In genomic region chr17:75975757-75976174, GRCh38 we compare ENCODE assay signal across 10 cellular contexts. TPM values are rescaled to one million over a fixed set of nuclear protein-coding genes. Genes with fewer than 3 reads are reported as not detected.
DNase-seq lines count a peak whose midpoint lies in the region; ATAC-seq, FAIRE-seq and TF ChIP-seq lines count a peak whose summit lies in the region.
"Had no signal": no experiment of that assay in that cellular context is flagged by ENCODE, and none has a peak within 500 bp of the region (broad histone marks: within the 10 kb centered on the region; RNA-seq: fewer than 3 reads in every experiment).

No MANE protein-coding gene starts in this region.

- BruUV-seq in HepG2 (replicated peaks; lab: Mats Ljungman, UMichigan) = no TSS peak

- WGBS in HepG2 (ENCODE audit: low lambda C conversion rate) = 3% methylated on average over 5 of the region's 5 CpGs
- 57 to 67% methylated on average over 5 of the region's 5 CpGs for WGBS in upper lobe of left lung, 2 donors

- FAIRE-seq in HepG2 (lab: Jason Lieb, UNC) = no peak

- no peaks in the 10 kb centered on the region for H3K9me3 Mint-ChIP-seq in activated naive CD4-positive, alpha-beta T cell treated with anti-CD3 and anti-CD28 coated beads, Interleukin-2, amount 50 U/mL, for 24 hours
- H3K9me3 Mint-ChIP-seq in activated naive CD4-positive, alpha-beta T cell treated with anti-CD3 and anti-CD28 coated beads, Interleukin-2, amount 50 U/mL, for 72 hours = no peaks in the 10 kb centered on the region

- peaks cover 4 to 30% of the 10 kb centered on the region in 2 experiments for H3K36me3 ChIP-seq in HepG2 (replicated peaks in 1 of 2; ENCODE audit: control insufficient read depth in 1 of 2, insufficient read depth in 2 of 2, low read length in 2 of 2)
- peaks cover 0 to 28% (median 0%) of the 10 kb centered on the region in 4 donors for H3K36me3 ChIP-seq in upper lobe of left lung
- H3K36me3 ChIP-seq: ovary had no signal

- TF ChIP-seq RAD21 in HepG2 (CRISPR knock-in tag; IDR thresholded peaks at IDR 0.05) = no peak

- peaks cover 4% of the 10 kb centered on the region; the same call in 1 of the 2 replicates for H4K20me1 ChIP-seq in HepG2 (ENCODE audit: insufficient read depth, low read length)

- no peaks in the 10 kb centered on the region for H3K9me3 ChIP-seq in HepG2 (ENCODE audit: low read length)
- no peaks in the 10 kb centered on the region for H3K9me3 ChIP-seq in upper lobe of left lung
- H3K9me3 ChIP-seq: ovary had no signal

- no peak for TF ChIP-seq POLR2A in HepG2 (IDR thresholded peaks at IDR 0.05; ENCODE audit: insufficient read depth in 1 of 2, low read depth in 2 of 2, low read length in 2 of 2)
- TF ChIP-seq POLR2A in upper lobe of left lung (IDR thresholded peaks at IDR 0.05) = no peak

- no peak for TF ChIP-seq EP300 in HepG2 (IDR thresholded peaks at IDR 0.05; ENCODE audit: low read depth in 2 of 2, low read length in 2 of 2)
- TF ChIP-seq EP300 in HepG2 (CRISPR knock-in tag; IDR thresholded peaks at IDR 0.05; ENCODE audit: borderline replicate concordance) = no peak
- no peak for TF ChIP-seq EP300 in upper lobe of left lung (IDR thresholded peaks at IDR 0.05)

- intact Hi-C loops in HepG2 (cut with micrococcal nuclease; ENCODE audit: unreplicated experiment) = no loop called here

- H3K36me3 Mint-ChIP-seq in activated naive CD4-positive, alpha-beta T cell treated with anti-CD3 and anti-CD28 coated beads, Interleukin-2, amount 50 U/mL, for 24 hours = peaks cover 10% of the 10 kb centered on the region
- peaks cover 5 to 6% of the 10 kb centered on the region in 2 donors for H3K36me3 Mint-ChIP-seq in activated naive CD4-positive, alpha-beta T cell treated with anti-CD3 and anti-CD28 coated beads, Interleukin-2, amount 50 U/mL, for 72 hours

- peak overlapping the region; percentile 95 for H3K27ac Mint-ChIP-seq in activated naive CD4-positive, alpha-beta T cell treated with anti-CD3 and anti-CD28 coated beads, Interleukin-2, amount 50 U/mL, for 24 hours
- H3K27ac Mint-ChIP-seq in activated naive CD4-positive, alpha-beta T cell treated with anti-CD3 and anti-CD28 coated beads, Interleukin-2, amount 50 U/mL, for 72 hours = peak overlapping the region in 1 of 2 donors; percentile 59

- H3K4me3 Mint-ChIP-seq in activated naive CD4-positive, alpha-beta T cell treated with anti-CD3 and anti-CD28 coated beads, Interleukin-2, amount 50 U/mL, for 24 hours = peak overlapping the region; percentile 36

- peaks cover 58% of the 10 kb centered on the region for H3K4me1 Mint-ChIP-seq in activated naive CD4-positive, alpha-beta T cell treated with anti-CD3 and anti-CD28 coated beads, Interleukin-2, amount 50 U/mL, for 24 hours

- no peak for ATAC-seq in activated naive CD4-positive, alpha-beta T cell treated with anti-CD3 and anti-CD28 coated beads, Interleukin-2, amount 50 U/mL, for 72 hours
- no peak for ATAC-seq in HepG2
- no peak for ATAC-seq in upper lobe of left lung (ENCODE audit: low FRiP score in 2 of 2)

- peak overlapping the region; percentile 87 for H3K4me2 ChIP-seq in HepG2 (ENCODE audit: low read depth, low read length)

- H2AFZ ChIP-seq in HepG2 (ENCODE audit: low read length) = no peak overlapping the region

- no peaks in the 10 kb centered on the region; a peak in 1 of 5 replicates for H3K27me3 ChIP-seq in HepG2 (ENCODE audit: control insufficient read depth in 1 of 2, insufficient read depth in 2 of 2, low read length in 2 of 2)
- H3K27me3 ChIP-seq in upper lobe of left lung = no peaks in the 10 kb centered on the region
- H3K27me3 ChIP-seq: ovary had no signal

- CTCF ChIA-PET in HepG2 (lab: Yijun Ruan, JAX; ENCODE audit: low intra/inter-chr PET ratio, low total read pairs) = no interaction called here

- DNase-seq in activated naive CD4-positive, alpha-beta T cell treated with anti-CD3 and anti-CD28 coated beads, Interleukin-2, amount 50 U/mL, for 72 hours (ENCODE audit: low spot score in 2 of 2) = no peak
- DNase-seq in HepG2 (ENCODE audit: low spot score) (no peak), upper lobe of left lung (no peak), inferior parietal cortex (ENCODE audit: extremely low spot score) (no peak)
- no peak for DNase-seq in activated CD4-positive, alpha-beta T cell treated with anti-CD3 and anti-CD28 coated beads for 48 hours
- DNase-seq: activated CD4-positive, alpha-beta T cell treated with anti-CD3 and anti-CD28 coated beads, Interleukin-2, amount 50 U/mL, for 4 hours; NCI-H2081; ovary had no signal

- TF ChIP-seq CTCF in HepG2 (CRISPR knock-in tag; IDR thresholded peaks at IDR 0.05) = no peak
- no peak for TF ChIP-seq CTCF in upper lobe of left lung (IDR thresholded peaks at IDR 0.05)

- H3K9ac ChIP-seq in HepG2 (ENCODE audit: insufficient read depth, low read depth, low read length) = peak overlapping the region; percentile 91

- no peaks in the 10 kb centered on the region for H3K27me3 Mint-ChIP-seq in activated naive CD4-positive, alpha-beta T cell treated with anti-CD3 and anti-CD28 coated beads, Interleukin-2, amount 50 U/mL, for 24 hours

- H3K4me3 ChIP-seq in HepG2 (replicated peaks in 1 of 3; ENCODE audit: insufficient read depth in 1 of 3, low read depth in 2 of 3, low read length in 3 of 3) (peak overlapping the region; percentile 74 to 98 (median 93)), upper lobe of left lung (peak overlapping the region in 1 of 4 donors; percentile 77)
- H3K4me3 ChIP-seq: ovary had no signal

- peaks cover 68% of the 10 kb centered on the region for H3K79me2 ChIP-seq in HepG2 (ENCODE audit: insufficient read depth, low read length)

- POLR2A ChIA-PET in HepG2 (lab: Yijun Ruan, JAX) = interaction anchor here (0.6 to 11.5 kb wide), 10 partner anchors 15 to 196 kb away, joined by 3 to 481 read pairs (median 8); partner anchors contain the start of genes CDK3, FBF1, MRPL38 and TRIM65

- in situ Hi-C loops in HepG2 (cut with HindIII; ENCODE audit: extremely low pct_ligation_motif_present, low pct_unique_long_range_greater_than_20kb) = no loop called here

- peaks cover 80% of the 10 kb centered on the region for H3K4me1 ChIP-seq in HepG2 (ENCODE audit: insufficient read depth, low read length)
- peaks cover 35 to 45% (median 40%) of the 10 kb centered on the region in 4 donors for H3K4me1 ChIP-seq in upper lobe of left lung

- H3K27ac ChIP-seq in HepG2 (ENCODE audit: extremely low read length, insufficient read depth, low read length) (peak overlapping the region; percentile 99), upper lobe of left lung (peak overlapping the region in 3 of 4 donors; percentile 2 to 72 (median 57))
- H3K27ac ChIP-seq: ovary had no signal

RNA-seq across cellular contexts. Expression of gene ACOX1, which starts 3.2 kb away (rescaled TPM):
- total RNA-seq in activated naive CD4-positive, alpha-beta T cell treated with anti-CD3 and anti-CD28 coated beads, Interleukin-2, amount 50 U/mL, for 72 hours = 10 to 100 TPM; 31.3 to 42.1 TPM
- total RNA-seq in HepG2 (2016; rRNA removed; fragmentation: Illumina TruSeq; extraction: Trizol) (120 and 156 TPM in 2 replicates), upper lobe of left lung (10 to 100 TPM; 33.2 to 84.2 (median 57.4) TPM)
- total RNA-seq in HepG2 (2016; cell fraction: cytosol; rRNA removed; fragmentation: Illumina TruSeq; extraction: Trizol; ENCODE audit: low read depth) = 10.7 and 14.1 TPM in 2 replicates
- total RNA-seq in HepG2 (2016; cell fraction: insoluble cytoplasmic fraction; rRNA removed; fragmentation: Illumina TruSeq; extraction: Trizol) = 117 and 150 TPM in 2 replicates
- 29.9 and 30.7 TPM in 2 replicates for total RNA-seq in HepG2 (2016; cell fraction: membrane; rRNA removed; fragmentation: Illumina TruSeq; extraction: Trizol)
- total RNA-seq in HepG2 (2016; cell fraction: nucleus; rRNA removed; fragmentation: Illumina TruSeq; extraction: Trizol) = 86.5 and 102 TPM in 2 replicates
- 84.2 and 86.4 TPM in 2 replicates for polyA plus RNA-seq in HepG2 (2011; rRNA removed)
- 56.8 and 64.7 TPM in 2 replicates for polyA plus RNA-seq in HepG2 (2011; cell fraction: cytosol; rRNA removed)
- polyA plus RNA-seq in HepG2 (2011; cell fraction: nucleus; rRNA removed) = 77.2 and 84.5 TPM in 2 replicates
- polyA plus RNA-seq in HepG2 (2012) = 59.6 and 89.0 TPM in 2 replicates
- polyA plus RNA-seq in HepG2 (2016; cell fraction: cytosol; fragmentation: Illumina TruSeq; extraction: Trizol; ENCODE audit: low read depth) = 5.3 and 5.6 TPM in 2 replicates
- polyA plus RNA-seq in HepG2 (2016; cell fraction: insoluble cytoplasmic fraction; fragmentation: Illumina TruSeq; extraction: Trizol; ENCODE audit: low read depth) = 71.5 and 71.7 TPM in 2 replicates
- polyA plus RNA-seq in HepG2 (2016; cell fraction: membrane; fragmentation: Illumina TruSeq; extraction: Trizol; ENCODE audit: low read depth) = 8.6 and 11.1 TPM in 2 replicates
- 66.2 and 73.5 TPM in 2 replicates for polyA plus RNA-seq in HepG2 (2016; cell fraction: nucleus; fragmentation: Illumina TruSeq; extraction: Trizol; ENCODE audit: insufficient read depth, low read depth)
- 73.6 and 303 TPM in 2 replicates for polyA minus RNA-seq in HepG2 (2011; rRNA and poly(A)+ RNA removed; ENCODE audit: low replicate concordance)
- polyA minus RNA-seq in HepG2 (2011; cell fraction: cytosol; rRNA and poly(A)+ RNA removed) = 201 and 237 TPM in 2 replicates
- polyA minus RNA-seq in HepG2 (2011; cell fraction: nucleus; rRNA and poly(A)+ RNA removed) = 162 and 215 TPM in 2 replicates

RNA-seq across cellular contexts. Expression of gene TEN1, which starts 3.3 kb away (rescaled TPM):
- 10 to 100 TPM; 13.4 to 20.5 TPM for total RNA-seq in activated naive CD4-positive, alpha-beta T cell treated with anti-CD3 and anti-CD28 coated beads, Interleukin-2, amount 50 U/mL, for 72 hours
- total RNA-seq in HepG2 (2016; rRNA removed; fragmentation: Illumina TruSeq; extraction: Trizol) = 14.7 and 18.0 TPM in 2 replicates
- total RNA-seq in HepG2 (2016; cell fraction: cytosol; rRNA removed; fragmentation: Illumina TruSeq; extraction: Trizol; ENCODE audit: low read depth) = 26.3 and 36.8 TPM in 2 replicates
- total RNA-seq in HepG2 (2016; cell fraction: insoluble cytoplasmic fraction; rRNA removed; fragmentation: Illumina TruSeq; extraction: Trizol) = 13.8 and 19.0 TPM in 2 replicates
- 38.9 and 47.5 TPM in 2 replicates for total RNA-seq in HepG2 (2016; cell fraction: membrane; rRNA removed; fragmentation: Illumina TruSeq; extraction: Trizol)
- total RNA-seq in HepG2 (2016; cell fraction: nucleus; rRNA removed; fragmentation: Illumina TruSeq; extraction: Trizol) = 9.0 and 10.9 TPM in 2 replicates
- 21.3 and 29.4 TPM in 2 replicates for polyA plus RNA-seq in HepG2 (2011; rRNA removed)
- polyA plus RNA-seq in HepG2 (2011; cell fraction: cytosol; rRNA removed) = 20.7 and 26.7 TPM in 2 replicates
- 68.4 and 69.7 TPM in 2 replicates for polyA plus RNA-seq in HepG2 (2011; cell fraction: nucleus; rRNA removed)
- polyA plus RNA-seq in HepG2 (2012) = 17.2 and 19.1 TPM in 2 replicates
- 36.8 and 50.4 TPM in 2 replicates for polyA plus RNA-seq in HepG2 (2016; cell fraction: cytosol; fragmentation: Illumina TruSeq; extraction: Trizol; ENCODE audit: low read depth)
- 17.0 and 17.1 TPM in 2 replicates for polyA plus RNA-seq in HepG2 (2016; cell fraction: insoluble cytoplasmic fraction; fragmentation: Illumina TruSeq; extraction: Trizol; ENCODE audit: low read depth)
- polyA plus RNA-seq in HepG2 (2016; cell fraction: membrane; fragmentation: Illumina TruSeq; extraction: Trizol; ENCODE audit: low read depth) = 37.6 and 44.5 TPM in 2 replicates
- polyA plus RNA-seq in HepG2 (2016; cell fraction: nucleus; fragmentation: Illumina TruSeq; extraction: Trizol; ENCODE audit: insufficient read depth, low read depth) = 23.5 and 24.6 TPM in 2 replicates
- 12.3 and 13.2 TPM in 2 replicates for polyA minus RNA-seq in HepG2 (2011; rRNA and poly(A)+ RNA removed; ENCODE audit: low replicate concordance)
- polyA minus RNA-seq in HepG2 (2011; cell fraction: cytosol; rRNA and poly(A)+ RNA removed) = 3.3 and 7.8 TPM in 2 replicates
- polyA minus RNA-seq in HepG2 (2011; cell fraction: nucleus; rRNA and poly(A)+ RNA removed) = 6.5 and 7.1 TPM in 2 replicates
- 10 to 100 TPM in 5 of 6 donors, not detected in 1; 13.6 to 29.3 (median 17.0) TPM for total RNA-seq in upper lobe of left lung

RNA-seq across cellular contexts. Expression of gene CDK3, which starts 24.9 kb away (rescaled TPM):
- 1 to 10 TPM; 6.9 to 8.3 TPM for total RNA-seq in activated naive CD4-positive, alpha-beta T cell treated with anti-CD3 and anti-CD28 coated beads, Interleukin-2, amount 50 U/mL, for 72 hours
- total RNA-seq in HepG2 (2016; rRNA removed; fragmentation: Illumina TruSeq; extraction: Trizol) (2.0 and 5.8 TPM in 2 replicates), upper lobe of left lung (10 to 100 TPM in 1 of 6 donors, 1 to 10 TPM in 5; 3.0 to 15.7 (median 7.0) TPM)
- 1.8 and 2.5 TPM in 2 replicates for total RNA-seq in HepG2 (2016; cell fraction: cytosol; rRNA removed; fragmentation: Illumina TruSeq; extraction: Trizol; ENCODE audit: low read depth)
- 1.6 and 5.0 TPM in 2 replicates for total RNA-seq in HepG2 (2016; cell fraction: insoluble cytoplasmic fraction; rRNA removed; fragmentation: Illumina TruSeq; extraction: Trizol)
- total RNA-seq in HepG2 (2016; cell fraction: membrane; rRNA removed; fragmentation: Illumina TruSeq; extraction: Trizol) = 2.3 TPM in 2 replicates
- total RNA-seq in HepG2 (2016; cell fraction: nucleus; rRNA removed; fragmentation: Illumina TruSeq; extraction: Trizol) = 7.8 and 9.0 TPM in 2 replicates
- polyA plus RNA-seq in HepG2 (2011; rRNA removed) = 11.4 and 18.0 TPM in 2 replicates
- 5.4 and 6.1 TPM in 2 replicates for polyA plus RNA-seq in HepG2 (2011; cell fraction: cytosol; rRNA removed)
- 90.2 and 107 TPM in 2 replicates for polyA plus RNA-seq in HepG2 (2011; cell fraction: nucleus; rRNA removed)
- 10.2 and 11.2 TPM in 2 replicates for polyA plus RNA-seq in HepG2 (2012)
- 0.93 and 1.5 TPM in 2 replicates for polyA plus RNA-seq in HepG2 (2016; cell fraction: cytosol; fragmentation: Illumina TruSeq; extraction: Trizol; ENCODE audit: low read depth)
- 1.1 and 1.4 TPM in 2 replicates for polyA plus RNA-seq in HepG2 (2016; cell fraction: insoluble cytoplasmic fraction; fragmentation: Illumina TruSeq; extraction: Trizol; ENCODE audit: low read depth)
- polyA plus RNA-seq in HepG2 (2016; cell fraction: membrane; fragmentation: Illumina TruSeq; extraction: Trizol; ENCODE audit: low read depth) = 1.8 and 2.0 TPM in 2 replicates
- polyA plus RNA-seq in HepG2 (2016; cell fraction: nucleus; fragmentation: Illumina TruSeq; extraction: Trizol; ENCODE audit: insufficient read depth, low read depth) = 29.8 and 32.4 TPM in 2 replicates
- 0.84 and 2.9 TPM in 2 replicates for polyA minus RNA-seq in HepG2 (2011; rRNA and poly(A)+ RNA removed; ENCODE audit: low replicate concordance)
- polyA minus RNA-seq in HepG2 (2011; cell fraction: cytosol; rRNA and poly(A)+ RNA removed) = 0.62 and 1.3 TPM in 2 replicates
- 4.0 and 7.6 TPM in 2 replicates for polyA minus RNA-seq in HepG2 (2011; cell fraction: nucleus; rRNA and poly(A)+ RNA removed)

RNA-seq across cellular contexts. Expression of gene FBF1, which starts 34.9 kb away (rescaled TPM):
- total RNA-seq in activated naive CD4-positive, alpha-beta T cell treated with anti-CD3 and anti-CD28 coated beads, Interleukin-2, amount 50 U/mL, for 72 hours = 10 to 100 TPM; 13.3 to 20.6 TPM
- total RNA-seq in HepG2 (2016; rRNA removed; fragmentation: Illumina TruSeq; extraction: Trizol) = 3.5 and 8.1 TPM in 2 replicates
- 9.1 and 11.4 TPM in 2 replicates for total RNA-seq in HepG2 (2016; cell fraction: cytosol; rRNA removed; fragmentation: Illumina TruSeq; extraction: Trizol; ENCODE audit: low read depth)
- 2.6 and 8.5 TPM in 2 replicates for total RNA-seq in HepG2 (2016; cell fraction: insoluble cytoplasmic fraction; rRNA removed; fragmentation: Illumina TruSeq; extraction: Trizol)
- total RNA-seq in HepG2 (2016; cell fraction: membrane; rRNA removed; fragmentation: Illumina TruSeq; extraction: Trizol) = 4.8 and 6.0 TPM in 2 replicates
- 10.2 TPM in 2 replicates for total RNA-seq in HepG2 (2016; cell fraction: nucleus; rRNA removed; fragmentation: Illumina TruSeq; extraction: Trizol)
- polyA plus RNA-seq in HepG2 (2011; rRNA removed) = 2.4 and 2.7 TPM in 2 replicates
- 0.77 and 1.5 TPM in 2 replicates for polyA plus RNA-seq in HepG2 (2011; cell fraction: cytosol; rRNA removed)
- 17.0 and 21.4 TPM in 2 replicates for polyA plus RNA-seq in HepG2 (2011; cell fraction: nucleus; rRNA removed)
- polyA plus RNA-seq in HepG2 (2012) = 1.5 and 1.6 TPM in 2 replicates
- polyA plus RNA-seq in HepG2 (2016; cell fraction: cytosol; fragmentation: Illumina TruSeq; extraction: Trizol; ENCODE audit: low read depth) = 1.0 and 1.8 TPM in 2 replicates
- polyA plus RNA-seq in HepG2 (2016; cell fraction: insoluble cytoplasmic fraction; fragmentation: Illumina TruSeq; extraction: Trizol; ENCODE audit: low read depth) = 1.8 and 3.2 TPM in 2 replicates
- polyA plus RNA-seq in HepG2 (2016; cell fraction: membrane; fragmentation: Illumina TruSeq; extraction: Trizol; ENCODE audit: low read depth) = 1.5 and 2.3 TPM in 2 replicates
- polyA plus RNA-seq in HepG2 (2016; cell fraction: nucleus; fragmentation: Illumina TruSeq; extraction: Trizol; ENCODE audit: insufficient read depth, low read depth) = 19.0 and 21.2 TPM in 2 replicates
- polyA minus RNA-seq in HepG2 (2011; rRNA and poly(A)+ RNA removed; ENCODE audit: low replicate concordance) = 2.2 and 13.0 TPM in 2 replicates
- 1.2 and 2.1 TPM in 2 replicates for polyA minus RNA-seq in HepG2 (2011; cell fraction: cytosol; rRNA and poly(A)+ RNA removed)
- polyA minus RNA-seq in HepG2 (2011; cell fraction: nucleus; rRNA and poly(A)+ RNA removed) = 6.3 and 6.5 TPM in 2 replicates
- total RNA-seq in upper lobe of left lung = 10 to 100 TPM in 4 of 6 donors, 1 to 10 TPM in 2; 9.3 to 66.0 (median 14.3) TPM

RNA-seq across cellular contexts. Expression of gene EVPL, which starts 51.3 kb away (rescaled TPM):
- 1 to 10 TPM in 1 of 2 donors, under 1 TPM in 1; 0.34 to 1.5 TPM for total RNA-seq in activated naive CD4-positive, alpha-beta T cell treated with anti-CD3 and anti-CD28 coated beads, Interleukin-2, amount 50 U/mL, for 72 hours
- total RNA-seq in HepG2 (2016; rRNA removed; fragmentation: Illumina TruSeq; extraction: Trizol) = 3.6 and 8.2 TPM in 2 replicates
- 1.1 and 1.8 TPM in 2 replicates for total RNA-seq in HepG2 (2016; cell fraction: cytosol; rRNA removed; fragmentation: Illumina TruSeq; extraction: Trizol; ENCODE audit: low read depth)
- 2.4 and 9.2 TPM in 2 replicates for total RNA-seq in HepG2 (2016; cell fraction: insoluble cytoplasmic fraction; rRNA removed; fragmentation: Illumina TruSeq; extraction: Trizol)
- 1.1 and 1.4 TPM in 2 replicates for total RNA-seq in HepG2 (2016; cell fraction: membrane; rRNA removed; fragmentation: Illumina TruSeq; extraction: Trizol)
- total RNA-seq in HepG2 (2016; cell fraction: nucleus; rRNA removed; fragmentation: Illumina TruSeq; extraction: Trizol) = 8.8 and 9.0 TPM in 2 replicates
- polyA plus RNA-seq in HepG2 (2011; rRNA removed) = 2.1 and 4.3 TPM in 2 replicates
- polyA plus RNA-seq in HepG2 (2011; cell fraction: cytosol; rRNA removed) = 0.99 and 1.4 TPM in 2 replicates
- polyA plus RNA-seq in HepG2 (2011; cell fraction: nucleus; rRNA removed) = 26.0 and 30.5 TPM in 2 replicates
- polyA plus RNA-seq in HepG2 (2012) = 3.9 and 4.6 TPM in 2 replicates
- 0.88 and 1.3 TPM in 2 replicates for polyA plus RNA-seq in HepG2 (2016; cell fraction: cytosol; fragmentation: Illumina TruSeq; extraction: Trizol; ENCODE audit: low read depth)
- polyA plus RNA-seq in HepG2 (2016; cell fraction: insoluble cytoplasmic fraction; fragmentation: Illumina TruSeq; extraction: Trizol; ENCODE audit: low read depth) = 2.9 and 4.4 TPM in 2 replicates
- 1.0 and 1.6 TPM in 2 replicates for polyA plus RNA-seq in HepG2 (2016; cell fraction: membrane; fragmentation: Illumina TruSeq; extraction: Trizol; ENCODE audit: low read depth)
- polyA plus RNA-seq in HepG2 (2016; cell fraction: nucleus; fragmentation: Illumina TruSeq; extraction: Trizol; ENCODE audit: insufficient read depth, low read depth) = 26.6 and 28.0 TPM in 2 replicates
- polyA minus RNA-seq in HepG2 (2011; rRNA and poly(A)+ RNA removed; ENCODE audit: low replicate concordance) = 3.4 and 3.8 TPM in 2 replicates
- 3.0 TPM in 2 replicates for polyA minus RNA-seq in HepG2 (2011; cell fraction: cytosol; rRNA and poly(A)+ RNA removed)
- polyA minus RNA-seq in HepG2 (2011; cell fraction: nucleus; rRNA and poly(A)+ RNA removed) = 4.9 and 7.6 TPM in 2 replicates
- total RNA-seq in upper lobe of left lung = 100 to 1,000 TPM in 1 of 6 donors, 10 to 100 TPM in 5; 47.5 to 142 (median 63.4) TPM
- polyA plus RNA-seq: AG04450 had no signal
